Comparison of ENCODE assay signal across 23 cellular contexts in the genomic region with DNA sequence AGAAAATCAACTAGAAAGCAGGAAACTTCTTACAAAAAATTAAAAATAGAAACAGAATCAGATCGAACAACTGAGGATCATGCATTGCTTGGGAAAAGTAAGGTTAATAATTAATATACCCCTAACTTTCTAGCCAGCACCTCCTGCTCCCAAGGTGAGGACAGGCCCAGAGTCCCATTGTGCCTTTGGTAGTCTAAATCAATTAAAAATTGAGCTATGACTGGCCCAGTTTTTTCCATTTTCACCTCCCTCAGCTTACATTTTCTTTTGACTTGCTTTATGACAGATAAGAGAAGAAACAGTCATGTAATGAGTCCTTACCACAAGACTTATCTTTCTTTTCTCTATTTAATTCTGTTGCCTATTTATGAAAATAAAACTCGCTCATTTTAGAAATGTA.
"Had no signal": no experiment of that assay in that cellular context is flagged by ENCODE, and none has a peak within 500 bp of the region (broad histone marks: within the 10 kb centered on the region; RNA-seq: fewer than 3 reads in every experiment).

No MANE protein-coding gene starts in this region.

- H3K27ac Mint-ChIP-seq: mesothelial cell of epicardium; naive thymus-derived CD4-positive, alpha-beta T cell; nephron; neural progenitor cell; stimulated activated naive B cell treated with anti-CD40 and anti-IgM and Interleukin-4, amounts not matched to agents 10 μg/mL and 1 μg/mL and 100 μg/mL, for 72 hours; stimulated activated naive CD8-positive, alpha-beta T cell treated with anti-CD3 and anti-CD28 coated beads, Interleukin-15, Interleukin-2, amounts not matched to agents 100 ng/mL and 50 ng/mL, for 24 hours had no signal

- H3K9ac ChIP-seq: neural progenitor cell had no signal

- H3K27me3 Mint-ChIP-seq: stimulated activated naive B cell treated with anti-CD40 and anti-IgM and Interleukin-4, amounts not matched to agents 10 μg/mL and 1 μg/mL and 100 μg/mL, for 72 hours had no signal

- H2AFZ ChIP-seq: neural progenitor cell had no signal

- DNase-seq: dermis blood vessel endothelial cell; effector memory CD4-positive, alpha-beta T cell; esophagus squamous epithelium; foreskin melanocyte; glutamatergic neuron; heart right ventricle; hippocampal formation; mesenchymal stem cell; mucosa of descending colon; naive thymus-derived CD4-positive, alpha-beta T cell; sigmoid colon; stimulated activated CD4-positive, alpha-beta T cell treated with anti-CD3 and anti-CD28 coated beads, Interleukin-4, amount 100 ng/mL, for 4 hours; stimulated activated naive B cell treated with anti-CD40 and anti-IgM and Interleukin-4, amounts not matched to agents 10 μg/mL and 1 μg/mL and 100 μg/mL, for 72 hours; upper lobe of left lung had no signal

- H3K27ac ChIP-seq: coronary artery, esophagus squamous epithelium, heart right ventricle, neural progenitor cell, prostate gland, right atrium auricular region, sigmoid colon, thoracic aorta, tibial nerve, upper lobe of left lung had no signal

- ATAC-seq: heart right ventricle; mucosa of descending colon; naive thymus-derived CD4-positive, alpha-beta T cell; stimulated activated naive B cell treated with anti-CD40 and anti-IgM and Interleukin-4, amounts not matched to agents 10 μg/mL and 1 μg/mL and 100 μg/mL, for 72 hours had no signal

- H3K27me3 ChIP-seq: esophagus squamous epithelium, heart right ventricle, neural progenitor cell, right atrium auricular region, sigmoid colon, tibial nerve, upper lobe of left lung had no signal

- H3K4me3 ChIP-seq: coronary artery, esophagus squamous epithelium, heart right ventricle, mucosa of descending colon, neural progenitor cell, prostate gland, right atrium auricular region, sigmoid colon, thoracic aorta, tibial nerve, upper lobe of left lung had no signal

- H3K9me3 Mint-ChIP-seq: mesothelial cell of epicardium; naive thymus-derived CD4-positive, alpha-beta T cell; nephron; neural progenitor cell; stimulated activated naive B cell treated with anti-CD40 and anti-IgM and Interleukin-4, amounts not matched to agents 10 μg/mL and 1 μg/mL and 100 μg/mL, for 72 hours; stimulated activated naive CD8-positive, alpha-beta T cell treated with anti-CD3 and anti-CD28 coated beads, Interleukin-15, Interleukin-2, amounts not matched to agents 100 ng/mL and 50 ng/mL, for 24 hours had no signal

- H3K36me3 ChIP-seq: esophagus squamous epithelium, heart right ventricle, neural progenitor cell, prostate gland, right atrium auricular region, sigmoid colon, thoracic aorta, tibial nerve, upper lobe of left lung had no signal

- H3K4me3 Mint-ChIP-seq: mesothelial cell of epicardium; naive thymus-derived CD4-positive, alpha-beta T cell; nephron; neural progenitor cell; stimulated activated naive B cell treated with anti-CD40 and anti-IgM and Interleukin-4, amounts not matched to agents 10 μg/mL and 1 μg/mL and 100 μg/mL, for 72 hours; stimulated activated naive CD8-positive, alpha-beta T cell treated with anti-CD3 and anti-CD28 coated beads, Interleukin-15, Interleukin-2, amounts not matched to agents 100 ng/mL and 50 ng/mL, for 24 hours had no signal

- H3K36me3 Mint-ChIP-seq: mesothelial cell of epicardium; naive thymus-derived CD4-positive, alpha-beta T cell; neural progenitor cell; stimulated activated naive B cell treated with anti-CD40 and anti-IgM and Interleukin-4, amounts not matched to agents 10 μg/mL and 1 μg/mL and 100 μg/mL, for 72 hours had no signal

- H3K4me2 ChIP-seq: neural progenitor cell had no signal

- H3K9me3 ChIP-seq: esophagus squamous epithelium, heart right ventricle, mucosa of descending colon, prostate gland, right atrium auricular region, sigmoid colon, thoracic aorta, tibial nerve, upper lobe of left lung had no signal

- H3K4me1 ChIP-seq: esophagus squamous epithelium, neural progenitor cell, prostate gland, right atrium auricular region, sigmoid colon, tibial nerve had no signal
